1 cellular context compared by ENCODE assay signal in genomic region chr14:35998303-35998702, GRCh38.
TF ChIP-seq lines count a peak whose summit lies in the region.

No MANE protein-coding gene starts in this region.

TF ChIP-seq in GM23338, 12 proteins besides CTCF, POLR2A, EP300 and RAD21 (continued from another document):
- TF ChIP-seq ETS1 (IDR thresholded peaks at IDR 0.05) (no peak), REST (IDR thresholded peaks at IDR 0.05; ENCODE audit: unreplicated experiment) (no peak), CREB1 (CRISPR knock-in tag; IDR thresholded peaks at IDR 0.05; ENCODE audit: low read depth) (no peak)
